2 cellular contexts compared by ENCODE assay signal in the genomic region with DNA sequence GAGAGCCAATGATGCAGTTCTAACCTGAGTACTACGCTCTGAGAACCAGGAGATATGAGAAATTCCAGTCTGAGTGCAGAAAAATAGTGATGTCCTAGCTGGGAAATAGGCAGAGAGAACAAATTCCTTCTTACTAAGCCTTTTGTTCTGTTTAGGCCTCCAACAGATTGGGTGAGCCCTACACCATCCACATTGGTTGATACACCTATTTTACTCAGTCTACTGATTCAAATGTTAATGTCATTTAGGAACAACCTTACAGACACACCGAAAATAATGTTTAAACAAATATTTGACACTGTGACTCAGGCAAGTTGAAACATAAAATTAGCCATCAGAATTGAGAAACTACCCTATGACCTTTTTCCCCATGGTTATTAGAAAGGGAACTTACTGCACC.
TF ChIP-seq lines count a peak whose summit lies in the region.

No MANE protein-coding gene starts in this region.

TF ChIP-seq in GM23338, 12 proteins besides CTCF, POLR2A, EP300 and RAD21:
- no peak for TF ChIP-seq ZNF462 (CRISPR knock-in tag; IDR thresholded peaks at IDR 0.05)

TF ChIP-seq in H1, 55 proteins besides CTCF, POLR2A, EP300 and RAD21 (continued from another document):
- no peak for TF ChIP-seq CHD7 (IDR thresholded peaks at IDR 0.05; ENCODE audit: insufficient replicate concordance, low read length)
- TF ChIP-seq ZNF274 (IDR thresholded peaks at IDR 0.05; ENCODE audit: borderline replicate concordance, extremely low read depth, low read length) = no peak
